8 cellular contexts compared by ENCODE assay signal in the genomic region with DNA sequence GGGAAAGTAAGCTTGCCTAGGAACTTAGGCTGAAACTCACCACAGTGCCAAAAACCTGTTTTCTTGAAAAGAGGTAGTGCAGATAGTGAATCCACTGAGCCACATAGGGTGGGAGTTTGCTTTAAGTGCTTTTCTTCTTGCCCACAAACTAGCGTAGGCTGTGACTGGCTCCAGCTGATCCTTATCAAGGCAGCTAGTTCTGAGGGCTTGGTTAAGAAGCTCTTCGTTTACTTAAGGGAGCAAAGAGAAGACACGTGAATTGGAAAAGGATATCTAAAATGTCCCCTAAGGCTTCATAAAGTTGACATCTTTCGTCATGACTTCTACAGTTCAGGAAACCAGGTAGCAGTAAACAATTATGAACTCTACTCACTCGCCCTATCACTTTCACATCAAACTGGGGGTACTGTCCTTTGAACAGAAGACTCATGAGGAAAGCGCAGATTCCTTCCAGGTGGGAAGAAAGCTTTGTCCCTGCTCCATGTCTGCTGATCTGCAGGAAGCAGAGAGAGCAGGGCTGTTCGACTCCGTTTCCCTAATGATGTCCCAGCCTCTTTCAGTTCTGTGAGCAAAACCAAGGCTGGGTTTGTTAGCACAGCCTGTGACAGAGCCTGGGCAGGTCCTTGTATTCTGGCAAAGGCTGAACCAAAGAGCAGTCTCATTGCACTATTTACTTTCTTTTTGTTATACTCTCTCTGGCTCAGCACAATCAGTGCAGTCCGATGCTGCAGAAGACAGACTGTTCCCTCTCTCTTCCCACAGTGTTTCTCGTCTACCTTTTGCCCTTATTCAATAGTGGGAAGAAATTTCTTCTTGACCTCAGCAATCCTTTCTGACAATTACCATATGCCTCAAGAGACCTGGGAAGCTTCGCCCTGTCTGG.
DNase-seq lines count a peak whose midpoint lies in the region; ATAC-seq, FAIRE-seq and TF ChIP-seq lines count a peak whose summit lies in the region.

No MANE protein-coding gene starts in this region.

- peak; percentile 68 to 74 for ATAC-seq in lower lobe of right lung

- H3K27ac Mint-ChIP-seq in activated naive CD4-positive, alpha-beta T cell treated with anti-CD3 and anti-CD28 coated beads, Interleukin-2, amount 50 U/mL, for 24 hours: peak overlapping the region; percentile 25

- DNase-seq in AG10803 (ENCODE audit: low read depth) (no peak), GM19239 (ENCODE audit: insufficient read length, low spot score) (no peak), lower lobe of right lung (no peak), NCI-H187 treated with DMSO at 0.1 percent for 48 hours (lab: John Stamatoyannopoulos, UW) (no peak), A673 (ENCODE audit: low spot score) (no peak), SW480 (ENCODE audit: low spot score) (no peak), DMS 273 (lab: John Stamatoyannopoulos, UW; ENCODE audit: unreplicated experiment) (no peak)

- FAIRE-seq in GM19239 (lab: Jason Lieb, UNC): peak; percentile 45

- no peaks in the 10 kb centered on the region for H3K9me3 Mint-ChIP-seq in activated naive CD4-positive, alpha-beta T cell treated with anti-CD3 and anti-CD28 coated beads, Interleukin-2, amount 50 U/mL, for 24 hours

- intact Hi-C loops in lower lobe of right lung (cut with DNase I) (no loop called here), A673 (cut with micrococcal nuclease; ENCODE audit: unreplicated experiment) (no loop called here)

- no peaks in the 10 kb centered on the region for H3K27me3 Mint-ChIP-seq in activated naive CD4-positive, alpha-beta T cell treated with anti-CD3 and anti-CD28 coated beads, Interleukin-2, amount 50 U/mL, for 24 hours

- H3K4me3 Mint-ChIP-seq in activated naive CD4-positive, alpha-beta T cell treated with anti-CD3 and anti-CD28 coated beads, Interleukin-2, amount 50 U/mL, for 24 hours: peak overlapping the region; percentile 77

- H3K27me3 ChIP-seq in lower lobe of right lung (ENCODE audit: low read depth) (no peaks in the 10 kb centered on the region), A673 (replicated peaks; ENCODE audit: insufficient read depth, low read depth, low read length, poor library complexity) (no peaks in the 10 kb centered on the region)

- H3K36me3 ChIP-seq in lower lobe of right lung (no peaks in the 10 kb centered on the region), A673 (ENCODE audit: insufficient read depth, low read length, poor library complexity, severe bottlenecking) (no peaks in the 10 kb centered on the region)

- H3K4me3 ChIP-seq in AG10803 (ENCODE audit: low read length) (peak overlapping the region; percentile 25), lower lobe of right lung (peak overlapping the region; percentile 30), A673 (ENCODE audit: low read depth, low read length, poor library complexity, severe bottlenecking) (no peak overlapping the region)

- POLR2A ChIA-PET in A673 (lab: Charles Lee; ENCODE audit: low non-redundant PET): no interaction called here

- H3K27ac ChIP-seq in lower lobe of right lung (no peak overlapping the region), A673 (ENCODE audit: low read depth, low read length, poor library complexity, severe bottlenecking) (no peak overlapping the region)

- H3K36me3 Mint-ChIP-seq in activated naive CD4-positive, alpha-beta T cell treated with anti-CD3 and anti-CD28 coated beads, Interleukin-2, amount 50 U/mL, for 24 hours: no peaks in the 10 kb centered on the region

- H3K9me3 ChIP-seq in lower lobe of right lung: no peaks in the 10 kb centered on the region
- no peaks in the 10 kb centered on the region for H3K9me3 ChIP-seq in A673 (ENCODE audit: low read depth, low read length, poor library complexity, severe bottlenecking)

- CTCF ChIA-PET in A673 (lab: Charles Lee): no interaction called here

- H3K4me1 Mint-ChIP-seq in activated naive CD4-positive, alpha-beta T cell treated with anti-CD3 and anti-CD28 coated beads, Interleukin-2, amount 50 U/mL, for 24 hours: peaks cover 24% of the 10 kb centered on the region

- no TSS peak for BruUV-seq in A673 (replicated peaks; lab: Mats Ljungman, UMichigan)

- H3K4me1 ChIP-seq in lower lobe of right lung (no peaks in the 10 kb centered on the region), A673 (ENCODE audit: insufficient read depth, low read length, poor library complexity, severe bottlenecking) (no peaks in the 10 kb centered on the region)

- TF ChIP-seq CTCF in AG10803 (conservative IDR thresholded peaks at IDR 0.05; ENCODE audit: low read length): no peak
- TF ChIP-seq CTCF in lower lobe of right lung (IDR thresholded peaks at IDR 0.05): no peak
- TF ChIP-seq CTCF in A673 (conservative IDR thresholded peaks at IDR 0.05; ENCODE audit: low read depth, low read length): no peak
